In the genomic region with DNA sequence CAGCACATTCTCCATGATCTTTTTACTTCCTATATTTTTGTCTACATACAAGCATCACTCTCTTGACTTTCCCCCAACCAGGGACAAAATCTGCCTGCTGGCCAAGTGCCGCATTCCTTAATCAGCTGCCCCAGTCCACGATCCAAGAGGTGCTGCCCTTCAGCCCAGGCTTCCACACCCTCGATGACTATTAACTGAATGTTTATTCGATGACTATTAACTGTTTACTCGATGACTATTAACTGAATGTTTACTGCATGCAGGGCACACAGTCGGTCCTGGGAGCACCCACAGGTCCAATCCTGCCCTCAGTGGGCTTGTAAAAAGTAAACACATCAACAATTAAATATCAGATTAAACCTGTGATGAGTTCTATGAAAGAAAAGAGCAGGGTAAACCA, we compare ENCODE assay signal across 25 cellular contexts.
DNase-seq lines count a peak whose midpoint lies in the region; ATAC-seq, FAIRE-seq and TF ChIP-seq lines count a peak whose summit lies in the region.
"Had no signal": no experiment of that assay in that cellular context is flagged by ENCODE, and none has a peak within 500 bp of the region (broad histone marks: within the 10 kb centered on the region; RNA-seq: fewer than 3 reads in every experiment).

No MANE protein-coding gene starts in this region.

- H3K9me2 ChIP-seq in GM23338 (ENCODE audit: insufficient read depth) (0 out of 2 replicates have a peak, but pooled peaks cover 4% of the 10 kb centered on the region), PC-3 (replicated peaks; ENCODE audit: low read length) (no peaks in the 10 kb centered on the region)

- no peak overlapping the region for H2AFZ ChIP-seq in GM23338
- no peak overlapping the region for H2AFZ ChIP-seq in PC-3 (ENCODE audit: low read length)
- no peak overlapping the region for H2AFZ ChIP-seq in neuronal stem cell (ENCODE audit: low read length)

- no peaks in the 10 kb centered on the region for H3K36me3 Mint-ChIP-seq in GM23338 (ENCODE audit: low read depth)
- H3K36me3 Mint-ChIP-seq: CD14-positive monocyte; CD8-positive, alpha-beta memory T cell had no signal

- H2AK5ac ChIP-seq in neuronal stem cell (ENCODE audit: low read depth, low read length), result peak overlapping the region; percentile 30

- TF ChIP-seq CTCF in GM23338 (conservative IDR thresholded peaks at IDR 0.05; ENCODE audit: low read depth in 2 of 2), result no peak
- no peak for TF ChIP-seq CTCF in PC-3 (conservative IDR thresholded peaks at IDR 0.05; ENCODE audit: low read depth, low read length)

- no peak overlapping the region for H2BK120ac ChIP-seq in neuronal stem cell (ENCODE audit: low read depth, low read length)

- no peak overlapping the region for H2BK5ac ChIP-seq in neuronal stem cell (ENCODE audit: low read length)

- H3K4me3 ChIP-seq in GM23338 (no peak overlapping the region), PC-3 (ENCODE audit: low read length) (no peak overlapping the region), esophagus (ENCODE audit: low read depth in 1 of 2, low read length in 2 of 2) (no peak overlapping the region), neuronal stem cell (ENCODE audit: low read length in 2 of 2) (no peak overlapping the region), small intestine (ENCODE audit: low read depth in 1 of 2, low read length in 2 of 2) (no peak overlapping the region)
- H3K4me3 ChIP-seq: A549; BLaER1 treated with 17β-estradiol and CSF1 and Interleukin-3, amounts not matched to agents 10 nM and 100 nM had no signal

- no peaks in the 10 kb centered on the region for H3K79me1 ChIP-seq in neuronal stem cell (ENCODE audit: low read depth, low read length)

- H3K27me3 ChIP-seq in GM23338 (ENCODE audit: insufficient read depth) (no peaks in the 10 kb centered on the region), PC-3 (ENCODE audit: low read length) (peaks cover 22% of the 10 kb centered on the region), esophagus (ENCODE audit: control insufficient read depth in 1 of 2, insufficient read depth in 2 of 2, low read length in 2 of 2) (no peaks in the 10 kb centered on the region), neuronal stem cell (ENCODE audit: control insufficient read depth in 3 of 3, insufficient read depth in 3 of 3, low read depth in 1 of 3, low read length in 3 of 3) (no peaks in the 10 kb centered on the region), small intestine (ENCODE audit: control insufficient read depth in 2 of 2, insufficient read depth in 2 of 2, low read length in 2 of 2) (no peaks in the 10 kb centered on the region)
- H3K27me3 ChIP-seq: BE2C; BLaER1 treated with 17β-estradiol and CSF1 and Interleukin-3, amounts not matched to agents 10 nM and 100 nM had no signal

- H2BK15ac ChIP-seq in neuronal stem cell (ENCODE audit: low read length), result no peak overlapping the region

- H3K9ac ChIP-seq in PC-3 (ENCODE audit: low read length), result no peak overlapping the region
- no peak overlapping the region for H3K9ac ChIP-seq in neuronal stem cell (ENCODE audit: low read depth, low read length, poor library complexity)
- H3K9ac ChIP-seq: BLaER1 treated with 17β-estradiol and CSF1 and Interleukin-3, amounts not matched to agents 10 nM and 100 nM had no signal

- H3K4ac ChIP-seq in neuronal stem cell (ENCODE audit: low read length), result no peak overlapping the region

- ATAC-seq in GM23338 (no peak), PC-3 (no peak), HG02588 (IDR thresholded peaks at IDR 0.05; ENCODE audit: unreplicated experiment) (no peak)
- ATAC-seq: A549 had no signal

- H3F3A ChIP-seq in GM23338 (replicated peaks; ENCODE audit: low read depth) (no peaks in the 10 kb centered on the region), PC-3 (ENCODE audit: low read length, unreplicated experiment) (no peaks in the 10 kb centered on the region)

- no peak overlapping the region for H3K18ac ChIP-seq in neuronal stem cell (ENCODE audit: low read length)

- no TSS peak for BruUV-seq in PC-3 (replicated peaks; lab: Mats Ljungman, UMichigan)

- intact Hi-C loops in PC-3 (cut with micrococcal nuclease), result no loop called here

- no peaks in the 10 kb centered on the region for H3K4me1 Mint-ChIP-seq in GM23338
- H3K4me1 Mint-ChIP-seq: CD14-positive monocyte; CD8-positive, alpha-beta memory T cell had no signal

- H3K27ac Mint-ChIP-seq in GM23338, result no peak overlapping the region
- H3K27ac Mint-ChIP-seq: CD4-positive, alpha-beta T cell; CD8-positive, alpha-beta memory T cell had no signal

- H4K8ac ChIP-seq in neuronal stem cell (ENCODE audit: low read depth, low read length), result no peak overlapping the region

- no peaks in the 10 kb centered on the region for H3K9me3 Mint-ChIP-seq in GM23338
- H3K9me3 Mint-ChIP-seq: CD4-positive, alpha-beta T cell had no signal

- DNase-seq in GM23338 (ENCODE audit: low spot score), result peak; percentile 34
- peak; percentile 1 for DNase-seq in PC-3
- DNase-seq in neuronal stem cell (ENCODE audit: low spot score), result no peak
- DNase-seq in caudate nucleus (lab: John Stamatoyannopoulos, UW), result no peak
- no peak for DNase-seq in small intestine
- no peak for DNase-seq in cortex of kidney (lab: John Stamatoyannopoulos, UW)
- DNase-seq: 8988T; ACHN; AML-193; BE2C; CD4-positive, alpha-beta T cell; CD8-positive, alpha-beta memory T cell; DMS 273 treated with DMSO at 0.1 percent for 48 hours; DMS79; GF-D8; H7; HCEC 1CT had no signal

- H4K20me1 ChIP-seq in GM23338 (replicated peaks; ENCODE audit: insufficient read depth), result no peaks in the 10 kb centered on the region
- no peaks in the 10 kb centered on the region for H4K20me1 ChIP-seq in PC-3 (ENCODE audit: low read length)
- H4K20me1 ChIP-seq: BLaER1 treated with 17β-estradiol and CSF1 and Interleukin-3, amounts not matched to agents 10 nM and 100 nM had no signal

- FAIRE-seq in small intestine (lab: Jason Lieb, UNC), result no peak
- FAIRE-seq: A549, D721Med, GM12891, H1 had no signal

- H3K79me2 ChIP-seq in GM23338 (replicated peaks; ENCODE audit: insufficient read depth) (no peaks in the 10 kb centered on the region), PC-3 (ENCODE audit: low read length) (no peaks in the 10 kb centered on the region)

- H3K4me1 ChIP-seq in GM23338 (ENCODE audit: insufficient read depth) (no peaks in the 10 kb centered on the region), PC-3 (ENCODE audit: insufficient read depth, low read length) (no peaks in the 10 kb centered on the region), esophagus (ENCODE audit: control insufficient read depth in 2 of 2, insufficient read depth in 2 of 2, low read length in 1 of 2) (peaks cover 0 to 3% of the 10 kb centered on the region in 2 donors), neuronal stem cell (ENCODE audit: control insufficient read depth in 2 of 2, insufficient read depth in 1 of 2, low read depth in 1 of 2, low read length in 2 of 2) (no peaks in the 10 kb centered on the region), small intestine (ENCODE audit: control insufficient read depth in 2 of 2, insufficient read depth in 1 of 2, low read depth in 1 of 2, low read length in 1 of 2) (no peaks in the 10 kb centered on the region)
- H3K4me1 ChIP-seq: A549; BE2C; BLaER1 treated with 17β-estradiol and CSF1 and Interleukin-3, amounts not matched to agents 10 nM and 100 nM had no signal

- H3K23ac ChIP-seq in neuronal stem cell (ENCODE audit: low read depth, low read length, poor library complexity), result no peak overlapping the region

- no peak overlapping the region for H3K4me2 ChIP-seq in GM23338
- no peak overlapping the region for H3K4me2 ChIP-seq in PC-3 (ENCODE audit: low read length)
- no peak overlapping the region for H3K4me2 ChIP-seq in neuronal stem cell (ENCODE audit: insufficient read depth, low read length, poor library complexity, severe bottlenecking)
- H3K4me2 ChIP-seq: A549; BLaER1 treated with 17β-estradiol and CSF1 and Interleukin-3, amounts not matched to agents 10 nM and 100 nM had no signal

- no peak overlapping the region for H2BK12ac ChIP-seq in neuronal stem cell (ENCODE audit: low read length)

- 53 to 57% methylated on average over 6 of the region's 6 CpGs for WGBS in esophagus, 2 donors
- no CpG with 5 or more reads among the region's 6 CpGs for WGBS in neuronal stem cell (ENCODE audit: extremely low coverage in 2 of 2, insufficient read length in 2 of 2, insufficient replicate concordance in 1 of 2), 2 donors
- WGBS in small intestine, 3 donors, result 56 to 73% (median 66%) methylated on average over 6 of the region's 6 CpGs

- no peak overlapping the region for H3K14ac ChIP-seq in neuronal stem cell (ENCODE audit: low read length)

- POLR2A ChIA-PET in PC-3 (lab: Charles Lee; ENCODE audit: unreplicated experiment), result no interaction called here

- H3K27ac ChIP-seq in GM23338 (ENCODE audit: low read depth) (no peak overlapping the region), PC-3 (ENCODE audit: low read length) (no peak overlapping the region), esophagus (ENCODE audit: low read depth in 2 of 2, low read length in 1 of 2) (peak overlapping the region; percentile 45 to 48), neuronal stem cell (replicated peaks; ENCODE audit: low read length) (no peak overlapping the region), caudate nucleus (ENCODE audit: low read depth, low read length) (no peak overlapping the region), small intestine (ENCODE audit: low read depth in 1 of 2, low read length in 1 of 2) (no peak overlapping the region)
- H3K27ac ChIP-seq: A549; BLaER1 treated with 17β-estradiol and CSF1 and Interleukin-3, amounts not matched to agents 10 nM and 100 nM had no signal

- H4K91ac ChIP-seq in neuronal stem cell (ENCODE audit: low read depth, low read length, poor library complexity), result no peak overlapping the region

- H3K36me3 ChIP-seq in GM23338 (ENCODE audit: insufficient read depth) (no peaks in the 10 kb centered on the region), PC-3 (ENCODE audit: low read depth, low read length) (no peaks in the 10 kb centered on the region), esophagus (ENCODE audit: control insufficient read depth in 2 of 2, insufficient read depth in 2 of 2, low read length in 1 of 2) (no peaks in the 10 kb centered on the region), neuronal stem cell (replicated peaks in 1 of 2; ENCODE audit: control insufficient read depth in 2 of 2, insufficient read depth in 2 of 2, low read length in 2 of 2) (no peaks in the 10 kb centered on the region), small intestine (ENCODE audit: control insufficient read depth in 2 of 2, insufficient read depth in 2 of 2, low read length in 2 of 2) (no peaks in the 10 kb centered on the region)
- H3K36me3 ChIP-seq: BE2C; BLaER1 treated with 17β-estradiol and CSF1 and Interleukin-3, amounts not matched to agents 10 nM and 100 nM had no signal

- no peak overlapping the region for H3K4me3 Mint-ChIP-seq in GM23338
- H3K4me3 Mint-ChIP-seq: CD14-positive monocyte; CD4-positive, alpha-beta T cell; CD8-positive, alpha-beta memory T cell had no signal

- H3K27me3 Mint-ChIP-seq in GM23338 (ENCODE audit: insufficient read depth, low read depth, poor library complexity), result peaks cover 1% of the 10 kb centered on the region
- H3K27me3 Mint-ChIP-seq: CD4-positive, alpha-beta T cell had no signal

- H3K9me3 ChIP-seq in PC-3 (ENCODE audit: low read length) (no peaks in the 10 kb centered on the region), esophagus (ENCODE audit: control insufficient read depth in 2 of 2, insufficient read depth in 1 of 2, low read depth in 1 of 2, low read length in 1 of 2) (no peaks in the 10 kb centered on the region), neuronal stem cell (replicated peaks in 1 of 2; ENCODE audit: control insufficient read depth in 2 of 2, insufficient read depth in 1 of 2, low read depth in 1 of 2, low read length in 2 of 2) (no peaks in the 10 kb centered on the region), small intestine (ENCODE audit: control insufficient read depth, low read depth) (no peaks in the 10 kb centered on the region)
- H3K9me3 ChIP-seq: A549; BE2C; BLaER1 treated with 17β-estradiol and CSF1 and Interleukin-3, amounts not matched to agents 10 nM and 100 nM had no signal

- CTCF ChIA-PET in PC-3 (lab: Charles Lee), result no interaction called here

Comparison
In these comparisons a context has a peak if more than half of its experiments do, and no peak if none do; other contexts are left out.
1. DNase-seq: peak in GM23338 (single experiment) and PC-3 (single experiment); none in neuronal stem cell (single experiment), caudate nucleus (0 of 61), small intestine (single experiment) and cortex of kidney (single experiment).
2. H3K27ac ChIP-seq: peak in esophagus (2 of 2); none in GM23338 (single experiment), PC-3 (single experiment), neuronal stem cell (single experiment), caudate nucleus (single experiment) and small intestine (0 of 2).